In the genomic region with DNA sequence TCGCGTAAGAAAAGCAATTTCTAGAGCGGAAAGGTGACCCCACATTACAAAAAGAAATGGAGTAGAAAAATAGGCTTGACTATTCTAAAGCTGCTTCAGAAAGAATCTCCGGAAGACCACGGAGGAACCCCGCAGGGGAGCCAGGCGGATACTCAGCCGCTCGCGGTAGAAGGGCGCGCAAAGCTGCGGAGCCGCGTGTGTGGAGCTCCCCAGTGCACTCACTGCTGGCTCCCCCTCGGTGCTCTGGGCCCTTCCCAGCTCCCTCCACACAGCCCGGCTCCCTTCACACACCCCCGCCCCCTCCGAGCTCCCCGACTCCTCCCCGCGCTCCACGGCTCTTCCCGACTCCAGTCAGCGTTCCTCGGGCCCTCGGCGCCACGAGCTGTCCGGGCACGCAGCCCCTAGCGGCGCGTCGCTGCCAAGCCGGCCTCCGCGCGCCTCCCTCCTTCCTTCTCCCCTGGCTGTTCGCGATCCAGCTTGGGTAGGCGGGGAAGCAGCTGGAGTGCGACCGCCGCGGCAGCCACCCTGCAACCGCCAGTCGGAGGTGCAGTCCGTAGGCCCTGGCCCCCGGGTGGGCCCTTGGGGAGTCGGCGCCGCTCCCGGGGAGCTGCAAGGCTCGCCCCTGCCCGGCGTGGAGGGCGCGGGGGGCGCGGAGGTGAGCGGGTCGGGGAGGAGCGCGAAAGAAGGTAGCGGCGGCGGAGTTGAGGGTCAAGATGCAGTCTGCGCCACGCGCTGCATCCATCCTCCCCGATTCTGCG, we compare ENCODE assay signal across 1 cellular context.
TF ChIP-seq lines count a peak whose summit lies in the region.

A gene (plus strand): TSS at position 350 of the 758 bp plus-strand sequence. CDS start 13,343 bp downstream, outside the sequence.

TF ChIP-seq in K562, 482 proteins besides CTCF, POLR2A, EP300 and RAD21 (continued from another document):
- TF ChIP-seq, protein P1, sequence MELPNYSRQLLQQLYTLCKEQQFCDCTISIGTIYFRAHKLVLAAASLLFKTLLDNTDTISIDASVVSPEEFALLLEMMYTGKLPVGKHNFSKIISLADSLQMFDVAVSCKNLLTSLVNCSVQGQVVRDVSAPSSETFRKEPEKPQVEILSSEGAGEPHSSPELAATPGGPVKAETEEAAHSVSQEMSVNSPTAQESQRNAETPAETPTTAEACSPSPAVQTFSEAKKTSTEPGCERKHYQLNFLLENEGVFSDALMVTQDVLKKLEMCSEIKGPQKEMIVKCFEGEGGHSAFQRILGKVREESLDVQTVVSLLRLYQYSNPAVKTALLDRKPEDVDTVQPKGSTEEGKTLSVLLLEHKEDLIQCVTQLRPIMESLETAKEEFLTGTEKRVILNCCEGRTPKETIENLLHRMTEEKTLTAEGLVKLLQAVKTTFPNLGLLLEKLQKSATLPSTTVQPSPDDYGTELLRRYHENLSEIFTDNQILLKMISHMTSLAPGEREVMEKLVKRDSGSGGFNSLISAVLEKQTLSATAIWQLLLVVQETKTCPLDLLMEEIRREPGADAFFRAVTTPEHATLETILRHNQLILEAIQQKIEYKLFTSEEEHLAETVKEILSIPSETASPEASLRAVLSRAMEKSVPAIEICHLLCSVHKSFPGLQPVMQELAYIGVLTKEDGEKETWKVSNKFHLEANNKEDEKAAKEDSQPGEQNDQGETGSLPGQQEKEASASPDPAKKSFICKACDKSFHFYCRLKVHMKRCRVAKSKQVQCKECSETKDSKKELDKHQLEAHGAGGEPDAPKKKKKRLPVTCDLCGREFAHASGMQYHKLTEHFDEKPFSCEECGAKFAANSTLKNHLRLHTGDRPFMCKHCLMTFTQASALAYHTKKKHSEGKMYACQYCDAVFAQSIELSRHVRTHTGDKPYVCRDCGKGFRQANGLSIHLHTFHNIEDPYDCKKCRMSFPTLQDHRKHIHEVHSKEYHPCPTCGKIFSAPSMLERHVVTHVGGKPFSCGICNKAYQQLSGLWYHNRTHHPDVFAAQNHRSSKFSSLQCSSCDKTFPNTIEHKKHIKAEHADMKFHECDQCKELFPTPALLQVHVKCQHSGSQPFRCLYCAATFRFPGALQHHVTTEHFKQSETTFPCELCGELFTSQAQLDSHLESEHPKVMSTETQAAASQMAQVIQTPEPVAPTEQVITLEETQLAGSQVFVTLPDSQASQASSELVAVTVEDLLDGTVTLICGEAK (IDR thresholded peaks at IDR 0.05): no peak
- TF ChIP-seq, protein P1 (CRISPR knock-in tag; IDR thresholded peaks at IDR 0.05): no peak
- no peak for TF ChIP-seq HIVEP1 (CRISPR knock-in tag; IDR thresholded peaks at IDR 0.05)
- no peak for TF ChIP-seq SUPT5H (IDR thresholded peaks at IDR 0.05)
- no peak for TF ChIP-seq ZNF589 (CRISPR knock-in tag; IDR thresholded peaks at IDR 0.05; ENCODE audit: low read depth)
- no peak for TF ChIP-seq HDAC3 (IDR thresholded peaks at IDR 0.05; ENCODE audit: borderline replicate concordance, partially characterized antibody)
- no peak for TF ChIP-seq MYBL2 (IDR thresholded peaks at IDR 0.05; ENCODE audit: low read depth)
- TF ChIP-seq MYBL2 (CRISPR knock-in tag; IDR thresholded peaks at IDR 0.05; ENCODE audit: borderline replicate concordance): no peak
- TF ChIP-seq PRPF4 (IDR thresholded peaks at IDR 0.05; ENCODE audit: insufficient read depth, low read depth, low read length, poor library complexity, severe bottlenecking): no peak
- TF ChIP-seq, protein P2, sequence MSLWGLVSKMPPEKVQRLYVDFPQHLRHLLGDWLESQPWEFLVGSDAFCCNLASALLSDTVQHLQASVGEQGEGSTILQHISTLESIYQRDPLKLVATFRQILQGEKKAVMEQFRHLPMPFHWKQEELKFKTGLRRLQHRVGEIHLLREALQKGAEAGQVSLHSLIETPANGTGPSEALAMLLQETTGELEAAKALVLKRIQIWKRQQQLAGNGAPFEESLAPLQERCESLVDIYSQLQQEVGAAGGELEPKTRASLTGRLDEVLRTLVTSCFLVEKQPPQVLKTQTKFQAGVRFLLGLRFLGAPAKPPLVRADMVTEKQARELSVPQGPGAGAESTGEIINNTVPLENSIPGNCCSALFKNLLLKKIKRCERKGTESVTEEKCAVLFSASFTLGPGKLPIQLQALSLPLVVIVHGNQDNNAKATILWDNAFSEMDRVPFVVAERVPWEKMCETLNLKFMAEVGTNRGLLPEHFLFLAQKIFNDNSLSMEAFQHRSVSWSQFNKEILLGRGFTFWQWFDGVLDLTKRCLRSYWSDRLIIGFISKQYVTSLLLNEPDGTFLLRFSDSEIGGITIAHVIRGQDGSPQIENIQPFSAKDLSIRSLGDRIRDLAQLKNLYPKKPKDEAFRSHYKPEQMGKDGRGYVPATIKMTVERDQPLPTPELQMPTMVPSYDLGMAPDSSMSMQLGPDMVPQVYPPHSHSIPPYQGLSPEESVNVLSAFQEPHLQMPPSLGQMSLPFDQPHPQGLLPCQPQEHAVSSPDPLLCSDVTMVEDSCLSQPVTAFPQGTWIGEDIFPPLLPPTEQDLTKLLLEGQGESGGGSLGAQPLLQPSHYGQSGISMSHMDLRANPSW (CRISPR knock-in tag; IDR thresholded peaks at IDR 0.05): no peak
- TF ChIP-seq GTF2E2 (tag; IDR thresholded peaks at IDR 0.05): no peak
- no peak for TF ChIP-seq MCM5 (IDR thresholded peaks at IDR 0.05; ENCODE audit: low read depth)
- TF ChIP-seq, protein P3, sequence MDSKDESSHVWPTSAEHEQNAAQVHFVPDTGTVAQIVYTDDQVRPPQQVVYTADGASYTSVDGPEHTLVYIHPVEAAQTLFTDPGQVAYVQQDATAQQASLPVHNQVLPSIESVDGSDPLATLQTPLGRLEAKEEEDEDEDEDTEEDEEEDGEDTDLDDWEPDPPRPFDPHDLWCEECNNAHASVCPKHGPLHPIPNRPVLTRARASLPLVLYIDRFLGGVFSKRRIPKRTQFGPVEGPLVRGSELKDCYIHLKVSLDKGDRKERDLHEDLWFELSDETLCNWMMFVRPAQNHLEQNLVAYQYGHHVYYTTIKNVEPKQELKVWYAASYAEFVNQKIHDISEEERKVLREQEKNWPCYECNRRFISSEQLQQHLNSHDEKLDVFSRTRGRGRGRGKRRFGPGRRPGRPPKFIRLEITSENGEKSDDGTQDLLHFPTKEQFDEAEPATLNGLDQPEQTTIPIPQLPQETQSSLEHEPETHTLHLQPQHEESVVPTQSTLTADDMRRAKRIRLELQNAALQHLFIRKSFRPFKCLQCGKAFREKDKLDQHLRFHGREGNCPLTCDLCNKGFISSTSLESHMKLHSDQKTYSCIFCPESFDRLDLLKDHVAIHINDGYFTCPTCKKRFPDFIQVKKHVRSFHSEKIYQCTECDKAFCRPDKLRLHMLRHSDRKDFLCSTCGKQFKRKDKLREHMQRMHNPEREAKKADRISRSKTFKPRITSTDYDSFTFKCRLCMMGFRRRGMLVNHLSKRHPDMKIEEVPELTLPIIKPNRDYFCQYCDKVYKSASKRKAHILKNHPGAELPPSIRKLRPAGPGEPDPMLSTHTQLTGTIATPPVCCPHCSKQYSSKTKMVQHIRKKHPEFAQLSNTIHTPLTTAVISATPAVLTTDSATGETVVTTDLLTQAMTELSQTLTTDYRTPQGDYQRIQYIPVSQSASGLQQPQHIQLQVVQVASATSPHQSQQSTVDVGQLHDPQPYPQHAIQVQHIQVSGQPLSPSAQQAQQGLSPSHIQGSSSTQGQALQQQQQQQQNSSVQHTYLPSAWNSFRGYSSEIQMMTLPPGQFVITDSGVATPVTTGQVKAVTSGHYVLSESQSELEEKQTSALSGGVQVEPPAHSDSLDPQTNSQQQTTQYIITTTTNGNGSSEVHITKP (IDR thresholded peaks at IDR 0.05; ENCODE audit: partially characterized antibody): no peak
- TF ChIP-seq ZNF232 (CRISPR knock-in tag; IDR thresholded peaks at IDR 0.05): no peak
- peak; percentile 74 for TF ChIP-seq SAFB (IDR thresholded peaks at IDR 0.05; ENCODE audit: borderline replicate concordance, low read depth, low read length)
- no peak for TF ChIP-seq C11orf30 (IDR thresholded peaks at IDR 0.05; ENCODE audit: low read depth)
- TF ChIP-seq STAG1 (CRISPR knock-in tag; IDR thresholded peaks at IDR 0.05; ENCODE audit: borderline replicate concordance): no peak
- TF ChIP-seq ZNF785 (CRISPR knock-in tag; IDR thresholded peaks at IDR 0.05): no peak
- TF ChIP-seq, protein P4, sequence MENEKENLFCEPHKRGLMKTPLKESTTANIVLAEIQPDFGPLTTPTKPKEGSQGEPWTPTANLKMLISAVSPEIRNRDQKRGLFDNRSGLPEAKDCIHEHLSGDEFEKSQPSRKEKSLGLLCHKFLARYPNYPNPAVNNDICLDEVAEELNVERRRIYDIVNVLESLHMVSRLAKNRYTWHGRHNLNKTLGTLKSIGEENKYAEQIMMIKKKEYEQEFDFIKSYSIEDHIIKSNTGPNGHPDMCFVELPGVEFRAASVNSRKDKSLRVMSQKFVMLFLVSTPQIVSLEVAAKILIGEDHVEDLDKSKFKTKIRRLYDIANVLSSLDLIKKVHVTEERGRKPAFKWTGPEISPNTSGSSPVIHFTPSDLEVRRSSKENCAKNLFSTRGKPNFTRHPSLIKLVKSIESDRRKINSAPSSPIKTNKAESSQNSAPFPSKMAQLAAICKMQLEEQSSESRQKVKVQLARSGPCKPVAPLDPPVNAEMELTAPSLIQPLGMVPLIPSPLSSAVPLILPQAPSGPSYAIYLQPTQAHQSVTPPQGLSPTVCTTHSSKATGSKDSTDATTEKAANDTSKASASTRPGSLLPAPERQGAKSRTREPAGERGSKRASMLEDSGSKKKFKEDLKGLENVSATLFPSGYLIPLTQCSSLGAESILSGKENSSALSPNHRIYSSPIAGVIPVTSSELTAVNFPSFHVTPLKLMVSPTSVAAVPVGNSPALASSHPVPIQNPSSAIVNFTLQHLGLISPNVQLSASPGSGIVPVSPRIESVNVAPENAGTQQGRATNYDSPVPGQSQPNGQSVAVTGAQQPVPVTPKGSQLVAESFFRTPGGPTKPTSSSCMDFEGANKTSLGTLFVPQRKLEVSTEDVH (IDR thresholded peaks at IDR 0.05; ENCODE audit: low read depth, partially characterized antibody): no peak
